14 cellular contexts compared by ENCODE assay signal in genomic region chr14:103499709-103500108, GRCh38. TPM values are rescaled to one million over a fixed set of nuclear protein-coding genes. Genes with fewer than 3 reads are reported as not detected.
DNase-seq lines count a peak whose midpoint lies in the region; ATAC-seq and TF ChIP-seq lines count a peak whose summit lies in the region.
"Had no signal": no experiment of that assay in that cellular context is flagged by ENCODE, and none has a peak within 500 bp of the region (broad histone marks: within the 10 kb centered on the region; RNA-seq: fewer than 3 reads in every experiment).

No MANE protein-coding gene starts in this region.

- no peak overlapping the region for H3K27ac Mint-ChIP-seq in activated CD8-positive, alpha-beta memory T cell treated with anti-CD3 and anti-CD28 coated beads, Interleukin-2, amount 10 ng/mL, durations not matched to agents 7 days and 5 days
- no peak overlapping the region for H3K27ac Mint-ChIP-seq in stimulated activated naive B cell treated with anti-CD40 and anti-IgM and Interleukin-4, amounts not matched to agents 10 μg/mL and 1 μg/mL and 100 μg/mL, for 72 hours
- H3K27ac Mint-ChIP-seq: T-helper 1 cell treated with Interleukin-12 subunit alpha and Interleukin-12 subunit beta and Interleukin-4 antibody, amounts not matched to agents 30 μg/mL and 1 μg/mL, for 36 hours had no signal

- H3K4me1 ChIP-seq in Panc1 (ENCODE audit: control insufficient read depth, insufficient read depth, low read length): no peaks in the 10 kb centered on the region
- H3K4me1 ChIP-seq: Peyer's patch had no signal

- H3K4me1 Mint-ChIP-seq in activated CD8-positive, alpha-beta memory T cell treated with anti-CD3 and anti-CD28 coated beads, Interleukin-2, amount 10 ng/mL, durations not matched to agents 7 days and 5 days: peaks cover 5% of the 10 kb centered on the region
- H3K4me1 Mint-ChIP-seq in stimulated activated naive B cell treated with anti-CD40 and anti-IgM and Interleukin-4, amounts not matched to agents 10 μg/mL and 1 μg/mL and 100 μg/mL, for 72 hours: peaks cover 6 to 8% of the 10 kb centered on the region in 2 donors

- CTCF ChIA-PET in activated CD8-positive, alpha-beta memory T cell treated with anti-CD3 and anti-CD28 coated beads, Interleukin-2, amount 10 ng/mL, durations not matched to agents 7 days and 5 days (lab: Charles Lee): interaction anchor here (0.8 to 2.4 kb wide), 14 partner anchors 9 to 237 kb away, joined by 3 to 9 read pairs (median 3); no protein-coding TSS in a partner anchor
- CTCF ChIA-PET in Panc1 (lab: Charles Lee): interaction anchor here (0.6 kb wide), 1 partner anchor 107 kb away, joined by 5 read pairs; no protein-coding TSS in a partner anchor

- no peaks in the 10 kb centered on the region for H3K9me3 Mint-ChIP-seq in activated CD8-positive, alpha-beta memory T cell treated with anti-CD3 and anti-CD28 coated beads, Interleukin-2, amount 10 ng/mL, durations not matched to agents 7 days and 5 days (ENCODE audit: low read depth)
- H3K9me3 Mint-ChIP-seq in stimulated activated naive B cell treated with anti-CD40 and anti-IgM and Interleukin-4, amounts not matched to agents 10 μg/mL and 1 μg/mL and 100 μg/mL, for 72 hours: no peaks in the 10 kb centered on the region
- H3K9me3 Mint-ChIP-seq: activated CD4-positive, alpha-beta memory T cell treated with anti-CD3 and anti-CD28 coated beads for 36 hours; T-helper 1 cell treated with Interleukin-12 subunit alpha and Interleukin-12 subunit beta and Interleukin-4 antibody, amounts not matched to agents 30 μg/mL and 1 μg/mL, for 36 hours had no signal

- peak; percentile 35 for ATAC-seq in activated CD8-positive, alpha-beta memory T cell treated with anti-CD3 and anti-CD28 coated beads, Interleukin-2, amount 10 ng/mL, durations not matched to agents 7 days and 5 days
- ATAC-seq in Panc1: peak; percentile 69; the same call in 1 of the 2 replicates
- peak; percentile 22 for ATAC-seq in esophagus mucosa
- peak; percentile 33 to 57 for ATAC-seq in stimulated activated naive B cell treated with anti-CD40 and anti-IgM and Interleukin-4, amounts not matched to agents 10 μg/mL and 1 μg/mL and 100 μg/mL, for 72 hours (replicated peaks)
- ATAC-seq in HG03442 (IDR thresholded peaks at IDR 0.05; ENCODE audit: unreplicated experiment): no peak
- ATAC-seq in HG02623 (IDR thresholded peaks at IDR 0.05; ENCODE audit: unreplicated experiment): no peak

- no peak for DNase-seq in activated CD8-positive, alpha-beta memory T cell treated with anti-CD3 and anti-CD28 coated beads, Interleukin-2, amount 10 ng/mL, durations not matched to agents 7 days and 5 days
- DNase-seq in activated CD8-positive, alpha-beta memory T cell treated with anti-CD3 and anti-CD28 coated beads, Interleukin-2, amount 50 U/mL, for 4 hours: no peak
- DNase-seq in Panc1 (ENCODE audit: low read depth, low spot score) (no peak), NCI-H2171 (lab: John Stamatoyannopoulos, UW) (no peak)
- no peak for DNase-seq in stimulated activated naive B cell treated with anti-CD40 and anti-IgM and Interleukin-4, amounts not matched to agents 10 μg/mL and 1 μg/mL and 100 μg/mL, for 72 hours

- peaks cover 26% of the 10 kb centered on the region for H3K36me3 Mint-ChIP-seq in activated CD8-positive, alpha-beta memory T cell treated with anti-CD3 and anti-CD28 coated beads, Interleukin-2, amount 10 ng/mL, durations not matched to agents 7 days and 5 days
- peaks cover 35 to 48% of the 10 kb centered on the region in 2 donors for H3K36me3 Mint-ChIP-seq in stimulated activated naive B cell treated with anti-CD40 and anti-IgM and Interleukin-4, amounts not matched to agents 10 μg/mL and 1 μg/mL and 100 μg/mL, for 72 hours

- no peak overlapping the region for H3K4me3 Mint-ChIP-seq in activated CD8-positive, alpha-beta memory T cell treated with anti-CD3 and anti-CD28 coated beads, Interleukin-2, amount 10 ng/mL, durations not matched to agents 7 days and 5 days
- H3K4me3 Mint-ChIP-seq in stimulated activated naive B cell treated with anti-CD40 and anti-IgM and Interleukin-4, amounts not matched to agents 10 μg/mL and 1 μg/mL and 100 μg/mL, for 72 hours: no peak overlapping the region
- H3K4me3 Mint-ChIP-seq: activated CD4-positive, alpha-beta memory T cell treated with anti-CD3 and anti-CD28 coated beads for 36 hours; T-helper 1 cell treated with Interleukin-12 subunit alpha and Interleukin-12 subunit beta and Interleukin-4 antibody, amounts not matched to agents 30 μg/mL and 1 μg/mL, for 36 hours had no signal

- no peak for TF ChIP-seq CTCF in Panc1 (IDR thresholded peaks at IDR 0.05)

- intact Hi-C loops in Panc1 (cut with micrococcal nuclease; ENCODE audit: unreplicated experiment): no loop called here

- no peak overlapping the region for H3K27ac ChIP-seq in Panc1 (ENCODE audit: low read length)
- H3K27ac ChIP-seq: Peyer's patch had no signal

- H3K27me3 Mint-ChIP-seq in activated CD8-positive, alpha-beta memory T cell treated with anti-CD3 and anti-CD28 coated beads, Interleukin-2, amount 10 ng/mL, durations not matched to agents 7 days and 5 days: no peaks in the 10 kb centered on the region
- no peaks in the 10 kb centered on the region for H3K27me3 Mint-ChIP-seq in stimulated activated naive B cell treated with anti-CD40 and anti-IgM and Interleukin-4, amounts not matched to agents 10 μg/mL and 1 μg/mL and 100 μg/mL, for 72 hours
- H3K27me3 Mint-ChIP-seq: activated CD4-positive, alpha-beta memory T cell treated with anti-CD3 and anti-CD28 coated beads for 36 hours had no signal

- H3K27me3 ChIP-seq in Panc1 (ENCODE audit: control insufficient read depth, insufficient read depth, low read length): no peaks in the 10 kb centered on the region
- H3K27me3 ChIP-seq: Peyer's patch, thyroid gland had no signal

- peaks cover 8% of the 10 kb centered on the region for H3K36me3 ChIP-seq in Panc1 (ENCODE audit: control insufficient read depth, insufficient read depth, low read length)

- no peaks in the 10 kb centered on the region for H3K9me3 ChIP-seq in Panc1 (ENCODE audit: control insufficient read depth, insufficient read depth, low read depth, low read length)
- H3K9me3 ChIP-seq: Peyer's patch, thyroid gland had no signal

- no peak overlapping the region for H3K4me3 ChIP-seq in Panc1 (ENCODE audit: low read depth in 2 of 2, low read length in 2 of 2)
- H3K4me3 ChIP-seq: coronary artery, lung, Peyer's patch, thyroid gland had no signal

- POLR2A ChIA-PET in Panc1 (lab: Charles Lee): no interaction called here

- BruUV-seq in Panc1 (replicated peaks; lab: Mats Ljungman, UMichigan): no TSS peak

- in situ Hi-C loops in Panc1 (cut with HindIII; ENCODE audit: low pct_unique_long_range_greater_than_20kb, low sequenced_read_pairs): no loop called here

RNA-seq across cellular contexts. Expression of gene CKB, which starts 22.9 kb away (rescaled TPM):
- total RNA-seq in activated CD8-positive, alpha-beta memory T cell treated with anti-CD3 and anti-CD28 coated beads, Interleukin-2, amount 10 ng/mL, durations not matched to agents 7 days and 5 days: 1 to 10 TPM; 1.2 to 6.1 TPM
- total RNA-seq in Panc1 (2021; ENCODE audit: unreplicated experiment) (436 TPM), esophagus mucosa (17.8 TPM)
- polyA plus RNA-seq in Panc1 (2012; ENCODE audit: insufficient read length): 1,631 TPM

RNA-seq across cellular contexts. Expression of gene TRMT61A, which starts 29.3 kb away (rescaled TPM):
- 1 to 10 TPM; 7.3 to 9.6 TPM for total RNA-seq in activated CD8-positive, alpha-beta memory T cell treated with anti-CD3 and anti-CD28 coated beads, Interleukin-2, amount 10 ng/mL, durations not matched to agents 7 days and 5 days
- total RNA-seq in Panc1 (2021; ENCODE audit: unreplicated experiment): 22.9 TPM
- polyA plus RNA-seq in Panc1 (2012; ENCODE audit: insufficient read length): 23.8 TPM
- 6.1 TPM for total RNA-seq in esophagus mucosa

Comparison
In these comparisons a context has a peak if more than half of its experiments do, and no peak if none do; other contexts are left out.
1. ATAC-seq: peak in activated CD8-positive, alpha-beta memory T cell treated with anti-CD3 and anti-CD28 coated beads, Interleukin-2, amount 10 ng/mL, durations not matched to agents 7 days and 5 days (single experiment), Panc1 (single experiment), esophagus mucosa (single experiment) and stimulated activated naive B cell treated with anti-CD40 and anti-IgM and Interleukin-4, amounts not matched to agents 10 μg/mL and 1 μg/mL and 100 μg/mL, for 72 hours (2 of 2); none in HG03442 (single experiment) and HG02623 (single experiment).
2. RNA of gene CKB, which starts 22.9 kb away (total RNA-seq): 436 TPM in Panc1 (single experiment); 17.8 TPM in esophagus mucosa (single experiment) and 1.2 to 6.1 TPM in activated CD8-positive, alpha-beta memory T cell treated with anti-CD3 and anti-CD28 coated beads, Interleukin-2, amount 10 ng/mL, durations not matched to agents 7 days and 5 days; every median in the first group is over 10 times any median in the second.